ENCODE assay signal across 8 cellular contexts in genomic region chr17:28317099-28317964, GRCh38. TPM values are rescaled to one million over a fixed set of nuclear protein-coding genes. Genes with fewer than 3 reads are reported as not detected.
A peak's percentile ranks its signal among the peaks of the same experiment; 100 is the strongest.
DNase-seq lines count a peak whose midpoint lies in the region; ATAC-seq and TF ChIP-seq lines count a peak whose summit lies in the region.
"Had no signal": no experiment of that assay in that cellular context is flagged by ENCODE, and none has a peak within 500 bp of the region (broad histone marks: within the 10 kb centered on the region; RNA-seq: fewer than 3 reads in every experiment).

No MANE protein-coding gene starts in this region.

- no peak overlapping the region for H3K56ac ChIP-seq in IMR-90 (ENCODE audit: extremely low read depth, insufficient read depth, low read length)

- BruUV-seq in Calu3 (replicated peaks; lab: Mats Ljungman, UMichigan) (no TSS peak), IMR-90 (replicated peaks; lab: Mats Ljungman, UMichigan) (no TSS peak)

- no peak overlapping the region for H3K4me3 ChIP-seq in IMR-90 (ENCODE audit: insufficient read depth, low read depth, low read length)

- TF ChIP-seq RAD21 in IMR-90 (IDR thresholded peaks at IDR 0.05; ENCODE audit: low read length): no peak

- no peak overlapping the region for H2BK120ac ChIP-seq in IMR-90 (ENCODE audit: low read depth, low read length)

- H2AK5ac ChIP-seq in IMR-90 (ENCODE audit: low read depth, low read length): 0 out of 2 replicates have a peak overlapping the region, but pooled peaks have one; percentile 31

- H3K4me1 ChIP-seq in IMR-90 (ENCODE audit: control insufficient read depth, insufficient read depth, low read length): peaks cover 4% of the 10 kb centered on the region; the same call in 1 of the 2 replicates

- H3K4ac ChIP-seq in IMR-90 (ENCODE audit: low read depth, low read length): no peak overlapping the region

- H3K27me3 Mint-ChIP-seq in Calu3 (ENCODE audit: unreplicated experiment) (no peaks in the 10 kb centered on the region), neural crest cell (ENCODE audit: low read depth) (no peaks in the 10 kb centered on the region)
- peaks cover 2% of the 10 kb centered on the region for H3K27me3 Mint-ChIP-seq in activated naive CD8-positive, alpha-beta T cell treated with anti-CD3 and anti-CD28 coated beads, Interleukin-2, amount 10 ng/mL, durations not matched to agents 7 days and 5 days

- no peak overlapping the region for H3K18ac ChIP-seq in IMR-90 (ENCODE audit: low read depth, low read length)

- CTCF ChIA-PET in Calu3 (lab: Charles Lee): no interaction called here
- CTCF ChIA-PET in IMR-90 (lab: Yijun Ruan, JAX): no interaction called here

- WGBS in IMR-90 (ENCODE audit: extremely low coverage in 2 of 2, insufficient read length in 1 of 2), 2 experiments: 77% methylated on average over 13 of the region's 21 CpGs; no CpG with 5 or more reads in 1 of the 2 experiments

- no peak overlapping the region for H4K91ac ChIP-seq in IMR-90 (ENCODE audit: insufficient read depth, low read depth, low read length)

- H3K14ac ChIP-seq in IMR-90 (replicated peaks; ENCODE audit: low read depth, low read length): no peak overlapping the region

- peaks cover 3% of the 10 kb centered on the region; the same call in 1 of the 2 replicates for H3K9me1 ChIP-seq in IMR-90 (ENCODE audit: insufficient read depth, low read length)

- dilution Hi-C loops in IMR-90 (cut with HindIII; ENCODE audit: low sequenced_read_pairs, unreplicated experiment): no loop called here

- H3K79me1 ChIP-seq in IMR-90 (ENCODE audit: low read depth in 1 of 2, low read length in 2 of 2): peaks cover 16 to 21% of the 10 kb centered on the region in 2 experiments; a peak in 3 of 4 replicates

- H3K4me1 Mint-ChIP-seq in Calu3 (ENCODE audit: low read depth, unreplicated experiment) (peaks cover 54% of the 10 kb centered on the region), neural crest cell (peaks cover 48% of the 10 kb centered on the region)
- H3K4me1 Mint-ChIP-seq in activated naive CD8-positive, alpha-beta T cell treated with anti-CD3 and anti-CD28 coated beads, Interleukin-2, amount 10 ng/mL, durations not matched to agents 7 days and 5 days: peaks cover 30% of the 10 kb centered on the region

- peak overlapping the region; percentile 100 for H2AFZ ChIP-seq in IMR-90 (replicated peaks; ENCODE audit: low read length, poor library complexity)

- H3K27ac Mint-ChIP-seq in Calu3 (ENCODE audit: unreplicated experiment) (no peak overlapping the region), neural crest cell (ENCODE audit: unreplicated experiment) (peak overlapping the region; percentile 97)
- peak overlapping the region; percentile 12 for H3K27ac Mint-ChIP-seq in activated naive CD8-positive, alpha-beta T cell treated with anti-CD3 and anti-CD28 coated beads, Interleukin-2, amount 10 ng/mL, durations not matched to agents 7 days and 5 days

- H4K8ac ChIP-seq in IMR-90 (ENCODE audit: low read depth in 2 of 2, low read length in 2 of 2): no peak overlapping the region

- no peak overlapping the region for H3K4me2 ChIP-seq in IMR-90 (ENCODE audit: low read depth, low read length)

- no peak overlapping the region for H3K27ac ChIP-seq in IMR-90 (ENCODE audit: insufficient read depth, low read length)
- H3K27ac ChIP-seq: prostate gland had no signal

- POLR2A ChIA-PET in IMR-90 (lab: Charles Lee; ENCODE audit: unreplicated experiment): interaction anchor here (0.6 kb wide), 1 partner anchor 39 kb away, joined by 3 read pairs; no protein-coding TSS in a partner anchor
- POLR2A ChIA-PET in activated naive CD8-positive, alpha-beta T cell treated with anti-CD3 and anti-CD28 coated beads, Interleukin-2, amount 10 ng/mL, durations not matched to agents 7 days and 5 days (lab: Charles Lee): interaction anchor here (1.8 to 3.6 kb wide), 3 partner anchors 18 to 276 kb away, joined by 5 to 24 read pairs (median 19); partner anchors contain the start of genes IFT20, POLDIP2 and TNFAIP1

- no peaks in the 10 kb centered on the region; the same call in 1 of the 2 replicates for H3K27me3 ChIP-seq in IMR-90 (ENCODE audit: control insufficient read depth, insufficient read depth, low read length)

- H2BK15ac ChIP-seq in IMR-90 (ENCODE audit: low read depth, low read length): no peak overlapping the region

- H3K36me3 ChIP-seq in IMR-90 (ENCODE audit: control insufficient read depth, insufficient read depth, low read length): no peaks in the 10 kb centered on the region
- H3K36me3 ChIP-seq: prostate gland had no signal

- H3K23ac ChIP-seq in IMR-90 (ENCODE audit: low read depth, low read length): no peak overlapping the region

- no peak overlapping the region for H2BK5ac ChIP-seq in IMR-90 (ENCODE audit: low read depth, low read length, poor library complexity, severe bottlenecking)

- no peak overlapping the region for H4K5ac ChIP-seq in IMR-90 (ENCODE audit: low read depth, low read length)

- H4K20me1 ChIP-seq in IMR-90 (ENCODE audit: insufficient read depth, low read length): no peaks in the 10 kb centered on the region

- peak overlapping the region; percentile 97 for H3K4me3 Mint-ChIP-seq in Calu3 (ENCODE audit: low read depth, unreplicated experiment)
- H3K4me3 Mint-ChIP-seq in activated naive CD8-positive, alpha-beta T cell treated with anti-CD3 and anti-CD28 coated beads, Interleukin-2, amount 10 ng/mL, durations not matched to agents 7 days and 5 days: peak overlapping the region; percentile 84
- peak overlapping the region; percentile 94 for H3K4me3 Mint-ChIP-seq in neural crest cell

- no peak overlapping the region for H3K9ac ChIP-seq in IMR-90 (ENCODE audit: low read depth, low read length)

- ATAC-seq in IMR-90 (ENCODE audit: low read depth) (no peak), HG02973 (IDR thresholded peaks at IDR 0.05; ENCODE audit: unreplicated experiment) (no peak), left lobe of liver (no peak), HG03565 (IDR thresholded peaks at IDR 0.05; ENCODE audit: unreplicated experiment) (no peak)
- no peak for ATAC-seq in activated naive CD8-positive, alpha-beta T cell treated with anti-CD3 and anti-CD28 coated beads, Interleukin-2, amount 10 ng/mL, durations not matched to agents 7 days and 5 days (ENCODE audit: low read depth)

- intact Hi-C loops in Calu3 (cut with micrococcal nuclease; ENCODE audit: unreplicated experiment): no loop called here
- intact Hi-C loops in IMR-90 (cut with micrococcal nuclease): loop anchor here (5.0 kb wide), 1 partner anchor 425 kb away; the partner anchor contains the start of gene LYRM9

- H2AK9ac ChIP-seq in IMR-90 (replicated peaks; ENCODE audit: low read depth, low read length, poor library complexity): no peak overlapping the region

- no peak for TF ChIP-seq POLR2A in IMR-90 (IDR thresholded peaks at IDR 0.05; ENCODE audit: low read depth, low read length)

- no peak overlapping the region for H2BK20ac ChIP-seq in IMR-90 (ENCODE audit: low read depth, low read length)

- TF ChIP-seq CTCF in Calu3 (IDR thresholded peaks at IDR 0.05; ENCODE audit: unreplicated experiment) (no peak), IMR-90 (conservative IDR thresholded peaks at IDR 0.05; ENCODE audit: low read depth, low read length) (no peak), neural crest cell (conservative IDR thresholded peaks at IDR 0.05) (no peak)

- in situ Hi-C loops in IMR-90 (cut with MboI; ENCODE audit: low sequenced_read_pairs): no loop called here

- H3K36me3 Mint-ChIP-seq in Calu3 (ENCODE audit: insufficient read depth, unreplicated experiment) (peaks cover 36% of the 10 kb centered on the region), neural crest cell (ENCODE audit: low read depth) (peaks cover 4% of the 10 kb centered on the region)
- peaks cover 3% of the 10 kb centered on the region for H3K36me3 Mint-ChIP-seq in activated naive CD8-positive, alpha-beta T cell treated with anti-CD3 and anti-CD28 coated beads, Interleukin-2, amount 10 ng/mL, durations not matched to agents 7 days and 5 days

- DNase-seq in Calu3: no peak
- DNase-seq in IMR-90: no peak
- no peak for DNase-seq in activated naive CD8-positive, alpha-beta T cell treated with anti-CD3 and anti-CD28 coated beads, Interleukin-2, amount 10 ng/mL, durations not matched to agents 7 days and 5 days
- no peak for DNase-seq in neural crest cell (ENCODE audit: low read depth, low spot score)
- DNase-seq in left lobe of liver (ENCODE audit: low spot score): no peak

- H3K9me3 ChIP-seq in IMR-90 (ENCODE audit: control insufficient read depth, insufficient read depth, low read length): no peaks in the 10 kb centered on the region
- H3K9me3 ChIP-seq: prostate gland had no signal

- H3K9me3 Mint-ChIP-seq in Calu3 (ENCODE audit: low read depth, unreplicated experiment): no peaks in the 10 kb centered on the region
- no peaks in the 10 kb centered on the region for H3K9me3 Mint-ChIP-seq in activated naive CD8-positive, alpha-beta T cell treated with anti-CD3 and anti-CD28 coated beads, Interleukin-2, amount 10 ng/mL, durations not matched to agents 7 days and 5 days
- H3K9me3 Mint-ChIP-seq in neural crest cell: no peaks in the 10 kb centered on the region

RNA-seq across cellular contexts. Expression of gene TMEM97, which starts 1.7 kb away (rescaled TPM):
- total RNA-seq in Calu3 (2022) (110 and 114 TPM in 2 replicates), IMR-90 (2012; rRNA removed) (21.3 and 23.1 TPM in 2 replicates), neural crest cell (276 and 298 TPM in 2 replicates), left lobe of liver (29.6 TPM)
- 10.4 and 12.3 TPM in 2 replicates for polyA plus RNA-seq in IMR-90 (2012; rRNA removed)
- 5.1 and 8.9 TPM in 2 replicates for polyA plus RNA-seq in IMR-90 (2012; cell fraction: cytosol; rRNA removed)
- polyA plus RNA-seq in IMR-90 (2012; cell fraction: nucleus; rRNA removed; ENCODE audit: low replicate concordance): 1.6 and 2.6 TPM in 2 replicates
- total RNA-seq in activated naive CD8-positive, alpha-beta T cell treated with anti-CD3 and anti-CD28 coated beads, Interleukin-2, amount 10 ng/mL, durations not matched to agents 7 days and 5 days: 10 to 100 TPM; 18.8 to 20.9 TPM

RNA-seq across cellular contexts. Expression of gene IFT20, which starts 17.9 kb away (rescaled TPM):
- 31.9 and 32.1 TPM in 2 replicates for total RNA-seq in Calu3 (2022)
- 25.5 and 37.8 TPM in 2 replicates for total RNA-seq in IMR-90 (2012; rRNA removed)
- 40.0 and 46.3 TPM in 2 replicates for polyA plus RNA-seq in IMR-90 (2012; rRNA removed)
- 30.3 and 41.1 TPM in 2 replicates for polyA plus RNA-seq in IMR-90 (2012; cell fraction: cytosol; rRNA removed)
- 84.5 and 162 TPM in 2 replicates for polyA plus RNA-seq in IMR-90 (2012; cell fraction: nucleus; rRNA removed; ENCODE audit: low replicate concordance)
- 10 to 100 TPM; 24.6 to 28.9 TPM for total RNA-seq in activated naive CD8-positive, alpha-beta T cell treated with anti-CD3 and anti-CD28 coated beads, Interleukin-2, amount 10 ng/mL, durations not matched to agents 7 days and 5 days
- total RNA-seq in neural crest cell: 14.0 and 15.9 TPM in 2 replicates
- 24.2 TPM for total RNA-seq in left lobe of liver

RNA-seq across cellular contexts. Expression of gene TNFAIP1, which starts 18.2 kb away (rescaled TPM):
- total RNA-seq in Calu3 (2022) (45.9 and 49.4 TPM in 2 replicates), IMR-90 (2012; rRNA removed) (45.3 and 49.1 TPM in 2 replicates), neural crest cell (38.2 and 38.8 TPM in 2 replicates), left lobe of liver (28.8 TPM)
- polyA plus RNA-seq in IMR-90 (2012; rRNA removed): 62.9 and 75.9 TPM in 2 replicates
- 34.5 and 53.3 TPM in 2 replicates for polyA plus RNA-seq in IMR-90 (2012; cell fraction: cytosol; rRNA removed)
- 93.6 and 106 TPM in 2 replicates for polyA plus RNA-seq in IMR-90 (2012; cell fraction: nucleus; rRNA removed; ENCODE audit: low replicate concordance)
- 10 to 100 TPM; 18.7 to 20.3 TPM for total RNA-seq in activated naive CD8-positive, alpha-beta T cell treated with anti-CD3 and anti-CD28 coated beads, Interleukin-2, amount 10 ng/mL, durations not matched to agents 7 days and 5 days

RNA-seq across cellular contexts. Expression of gene POLDIP2, which starts 40.0 kb away (rescaled TPM):
- total RNA-seq in Calu3 (2022): 82.7 and 85.9 TPM in 2 replicates
- total RNA-seq in IMR-90 (2012; rRNA removed): 58.3 and 66.7 TPM in 2 replicates
- 72.0 and 77.8 TPM in 2 replicates for polyA plus RNA-seq in IMR-90 (2012; rRNA removed)
- polyA plus RNA-seq in IMR-90 (2012; cell fraction: cytosol; rRNA removed): 70.5 and 80.8 TPM in 2 replicates
- 33.1 and 46.5 TPM in 2 replicates for polyA plus RNA-seq in IMR-90 (2012; cell fraction: nucleus; rRNA removed; ENCODE audit: low replicate concordance)
- 10 to 100 TPM; 51.5 to 54.5 TPM for total RNA-seq in activated naive CD8-positive, alpha-beta T cell treated with anti-CD3 and anti-CD28 coated beads, Interleukin-2, amount 10 ng/mL, durations not matched to agents 7 days and 5 days
- total RNA-seq in neural crest cell: 75.5 and 78.2 TPM in 2 replicates
- 119 TPM for total RNA-seq in left lobe of liver

RNA-seq across cellular contexts. Expression of gene SEBOX, which starts 47.7 kb away (rescaled TPM):
- total RNA-seq in Calu3 (2022) (not detected in 2 replicates), IMR-90 (2012; rRNA removed) (not detected in 2 replicates), neural crest cell (not detected in 2 replicates), left lobe of liver (not detected)
- not detected in 2 replicates for polyA plus RNA-seq in IMR-90 (2012; rRNA removed)
- not detected in 2 replicates for polyA plus RNA-seq in IMR-90 (2012; cell fraction: cytosol; rRNA removed)
- not detected in 2 replicates for polyA plus RNA-seq in IMR-90 (2012; cell fraction: nucleus; rRNA removed; ENCODE audit: low replicate concordance)
- total RNA-seq in activated naive CD8-positive, alpha-beta T cell treated with anti-CD3 and anti-CD28 coated beads, Interleukin-2, amount 10 ng/mL, durations not matched to agents 7 days and 5 days: not detected
- total RNA-seq: prostate gland had no signal
